Comparison of ENCODE assay signal across 29 cellular contexts in genomic region chr11:134764367-134764766, GRCh38.
"Had no signal": no experiment of that assay in that cellular context is flagged by ENCODE, and none has a peak within 500 bp of the region (broad histone marks: within the 10 kb centered on the region; RNA-seq: fewer than 3 reads in every experiment).

No MANE protein-coding gene starts in this region.

- H3K36me3 Mint-ChIP-seq: stimulated activated naive B cell treated with anti-CD40 and anti-IgM and Interleukin-4, amounts not matched to agents 10 μg/mL and 1 μg/mL and 100 μg/mL, for 72 hours had no signal

- H3K4me1 Mint-ChIP-seq: naive B cell; natural killer cell; stimulated activated naive B cell treated with anti-CD40 and anti-IgM and Interleukin-4, amounts not matched to agents 10 μg/mL and 1 μg/mL and 100 μg/mL, for 72 hours had no signal

- H3K4me3 ChIP-seq: lower lobe of right lung, neural progenitor cell, ovary, skin epidermis, stomach, testis, thyroid gland, transverse colon, upper lobe of left lung, vagina had no signal

- H3K9ac ChIP-seq: neural progenitor cell had no signal

- H3K27me3 ChIP-seq: neural progenitor cell, ovary, testis, thyroid gland, upper lobe of left lung, vagina had no signal

- H3K27ac ChIP-seq: lower lobe of right lung, neural progenitor cell, neutrophil, ovary, skin epidermis, stomach, testis, thyroid gland, transverse colon, upper lobe of left lung, vagina had no signal

- H3K27ac Mint-ChIP-seq: mesothelial cell of epicardium; natural killer cell; nephron progenitor cell; neural progenitor cell; progenitor cell of endocrine pancreas; stimulated activated naive B cell treated with anti-CD40 and anti-IgM and Interleukin-4, amounts not matched to agents 10 μg/mL and 1 μg/mL and 100 μg/mL, for 72 hours had no signal

- H3K9me3 ChIP-seq: neutrophil, testis, thyroid gland, vagina had no signal

- H3K4me3 Mint-ChIP-seq: mesothelial cell of epicardium; natural killer cell; nephron progenitor cell; neural progenitor cell; stimulated activated naive B cell treated with anti-CD40 and anti-IgM and Interleukin-4, amounts not matched to agents 10 μg/mL and 1 μg/mL and 100 μg/mL, for 72 hours had no signal

- H3K36me3 ChIP-seq: lower lobe of right lung, neutrophil, ovary, stomach, thyroid gland, transverse colon, upper lobe of left lung, vagina had no signal

- H3K4me1 ChIP-seq: lower lobe of right lung, neural progenitor cell, stomach, thyroid gland, transverse colon, upper lobe of left lung, vagina had no signal

- DNase-seq: hippocampal formation; lower lobe of right lung; mammary epithelial cell; mesenchymal stem cell; naive B cell; natural killer cell; nephron progenitor cell; occipital lobe; ovary; right cardiac atrium; stimulated activated CD4-positive, alpha-beta T cell treated with anti-CD3 and anti-CD28 coated beads, Interleukin-12 subunit alpha, Interleukin-12 subunit beta, amount 100 ng/mL, for 4 hours; stimulated activated CD4-positive, alpha-beta T cell treated with anti-CD3 and anti-CD28 coated beads, Interleukin-15, amount 100 ng/mL, for 24 hours; stimulated activated CD4-positive, alpha-beta T cell treated with anti-CD3 and anti-CD28 coated beads, Interleukin-2, amount 100 ng/mL, for 24 hours; stimulated activated CD4-positive, alpha-beta T cell treated with anti-CD3 and anti-CD28 coated beads, Interleukin-4, amount 100 ng/mL, for 1 hour; stimulated activated naive B cell treated with anti-CD40 and anti-IgM and Interleukin-4, amounts not matched to agents 10 μg/mL and 1 μg/mL and 100 μg/mL, for 72 hours; stimulated activated naive CD8-positive, alpha-beta T cell treated with anti-CD3 and anti-CD28 coated beads, Interleukin-15, Interleukin-2, amounts not matched to agents 100 U/mL and 50 U/mL, for 24 hours; stomach; testis; thyroid gland; transverse colon; upper lobe of left lung had no signal

- ATAC-seq: left lobe of liver; lower lobe of right lung; natural killer cell; right cardiac atrium; sciatic nerve; stimulated activated naive B cell treated with anti-CD40 and anti-IgM and Interleukin-4, amounts not matched to agents 10 μg/mL and 1 μg/mL and 100 μg/mL, for 72 hours; stimulated activated naive CD8-positive, alpha-beta T cell treated with anti-CD3 and anti-CD28 coated beads, Interleukin-15, Interleukin-2, amounts not matched to agents 100 U/mL and 50 U/mL, for 24 hours had no signal
